Comparison of ENCODE assay signal across 37 cellular contexts in the genomic region with DNA sequence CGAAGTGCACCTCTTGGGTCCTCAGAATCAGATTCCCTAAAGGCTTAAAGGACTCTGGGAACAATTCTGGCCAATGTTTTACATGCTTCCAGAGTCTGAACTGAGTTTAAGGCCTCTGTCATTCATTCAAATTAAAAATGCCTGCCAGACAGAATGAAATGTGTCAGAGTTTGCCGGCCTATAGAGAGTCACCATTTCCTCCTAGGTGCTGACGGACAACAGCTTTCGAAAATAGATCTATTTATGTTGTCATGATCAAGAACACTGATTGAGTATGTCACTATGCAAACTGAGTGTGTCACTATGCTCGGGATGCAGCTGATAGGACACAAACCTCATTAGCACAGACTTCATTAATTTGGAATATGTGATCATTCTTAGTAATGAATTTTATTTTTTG.
DNase-seq lines count a peak whose midpoint lies in the region; ATAC-seq, FAIRE-seq and TF ChIP-seq lines count a peak whose summit lies in the region.
"Had no signal": no experiment of that assay in that cellular context is flagged by ENCODE, and none has a peak within 500 bp of the region (broad histone marks: within the 10 kb centered on the region; RNA-seq: fewer than 3 reads in every experiment).

No MANE protein-coding gene starts in this region.

- peaks cover 34% of the 10 kb centered on the region for H3K36me3 Mint-ChIP-seq in activated B cell treated with CpG ODN at 0.5 μM for 24 hours (ENCODE audit: low read depth)
- no peaks in the 10 kb centered on the region for H3K36me3 Mint-ChIP-seq in activated T-cell treated with anti-CD3 and anti-CD28 coated beads, Interleukin-2, amount 50 U/mL, for 4 hours (ENCODE audit: insufficient read depth)
- H3K36me3 Mint-ChIP-seq: CD14-positive monocyte; CD4-positive, alpha-beta memory T cell; CD4-positive, CD25-positive, alpha-beta regulatory T cell; CD8-positive, alpha-beta memory T cell; CD8-positive, alpha-beta T cell had no signal

- no peak overlapping the region for H3K4me3 Mint-ChIP-seq in activated B cell treated with CpG ODN at 0.5 μM for 24 hours
- no peak overlapping the region for H3K4me3 Mint-ChIP-seq in activated T-cell treated with anti-CD3 and anti-CD28 coated beads, Interleukin-2, amount 50 U/mL, for 4 hours
- H3K4me3 Mint-ChIP-seq: B cell; CD14-positive monocyte; CD4-positive, alpha-beta memory T cell; CD4-positive, alpha-beta T cell; CD4-positive, CD25-positive, alpha-beta regulatory T cell; CD8-positive, alpha-beta memory T cell; CD8-positive, alpha-beta T cell had no signal

- H3K27ac Mint-ChIP-seq in activated B cell treated with CpG ODN at 0.5 μM for 24 hours: peak overlapping the region; percentile 7
- H3K27ac Mint-ChIP-seq: B cell; CD14-positive monocyte; CD4-positive, alpha-beta memory T cell; CD4-positive, alpha-beta T cell; CD8-positive, alpha-beta memory T cell; CD8-positive, alpha-beta T cell had no signal

- peak overlapping the region; percentile 64 for H3K27ac ChIP-seq in neutrophil
- H3K27ac ChIP-seq: 22Rv1; A549; BLaER1; BLaER1 treated with 17β-estradiol and CSF1 and Interleukin-3, amounts not matched to agents 10 nM and 100 nM; C4-2B had no signal

- peaks cover 3% of the 10 kb centered on the region for H3K9me3 Mint-ChIP-seq in activated B cell treated with CpG ODN at 0.5 μM for 24 hours
- H3K9me3 Mint-ChIP-seq in activated T-cell treated with anti-CD3 and anti-CD28 coated beads, Interleukin-2, amount 50 U/mL, for 4 hours: no peaks in the 10 kb centered on the region
- H3K9me3 Mint-ChIP-seq: CD14-positive monocyte; CD4-positive, alpha-beta memory T cell; CD4-positive, alpha-beta T cell; CD4-positive, CD25-positive, alpha-beta regulatory T cell; CD8-positive, alpha-beta memory T cell; CD8-positive, alpha-beta T cell had no signal

- H3K4me1 Mint-ChIP-seq in activated B cell treated with CpG ODN at 0.5 μM for 24 hours: peaks cover 50% of the 10 kb centered on the region
- no peaks in the 10 kb centered on the region for H3K4me1 Mint-ChIP-seq in activated T-cell treated with anti-CD3 and anti-CD28 coated beads, Interleukin-2, amount 50 U/mL, for 4 hours (ENCODE audit: low read depth)
- H3K4me1 Mint-ChIP-seq: CD4-positive, alpha-beta memory T cell; CD4-positive, CD25-positive, alpha-beta regulatory T cell; CD8-positive, alpha-beta memory T cell had no signal

- intact Hi-C loops in activated B cell treated with CpG ODN at 0.5 μM for 24 hours (cut with micrococcal nuclease): loop anchor here (2.0 kb wide), 1 partner anchor 13 kb away; no protein-coding TSS in a partner anchor

- DNase-seq in GM19239 (ENCODE audit: insufficient read length, low spot score): no peak
- DNase-seq in activated B cell treated with CpG ODN at 0.5 μM for 24 hours: no peak
- peak; percentile 5 to 50 for DNase-seq in dermis microvascular lymphatic vessel endothelial cell (ENCODE audit: low read depth in 2 of 2)
- no peak for DNase-seq in activated T-cell treated with anti-CD3 and anti-CD28 coated beads, Interleukin-2, amount 50 U/mL, for 4 hours
- DNase-seq in mucosa of gallbladder (ENCODE audit: low spot score): no peak
- DNase-seq in activated naive CD4-positive, alpha-beta T cell (lab: John Stamatoyannopoulos, UW): no peak
- DNase-seq: 8988T; ACHN; AML-193; BE2C; C1 segment of cervical spinal cord; Caco-2; Calu3; CD4-positive, alpha-beta memory T cell; CD4-positive, alpha-beta T cell; CD4-positive, CD25-positive, alpha-beta regulatory T cell; CD8-positive, alpha-beta memory T cell; CD8-positive, alpha-beta T cell; COR-L47; DMS 273 treated with DMSO at 0.1 percent for 48 hours; DMS153; DMS53; DMS79; DMS79 treated with DMSO at 0.1 percent for 48 hours; DND-41; EL had no signal

- CTCF ChIA-PET in activated B cell treated with CpG ODN at 0.5 μM for 24 hours (lab: Charles Lee): no interaction called here

- H3K36me3 ChIP-seq in neutrophil: no peaks in the 10 kb centered on the region
- H3K36me3 ChIP-seq: BE2C; BLaER1; BLaER1 treated with 17β-estradiol and CSF1 and Interleukin-3, amounts not matched to agents 10 nM and 100 nM had no signal

- peak; percentile 28 for FAIRE-seq in GM19239 (lab: Jason Lieb, UNC)
- FAIRE-seq: A204.1, A549, D721Med had no signal

- H3K4me1 ChIP-seq in neutrophil (ENCODE audit: control insufficient read depth in 1 of 2, insufficient read depth in 1 of 2, low read depth in 1 of 2, low read length in 1 of 2): peaks cover 30 to 47% of the 10 kb centered on the region in 2 experiments
- H3K4me1 ChIP-seq: A549, BE2C, Caco-2 had no signal

- POLR2A ChIA-PET in activated B cell treated with CpG ODN at 0.5 μM for 24 hours (lab: Charles Lee): no interaction called here

- H3K27me3 ChIP-seq in neutrophil: no peaks in the 10 kb centered on the region
- H3K27me3 ChIP-seq: BE2C; BLaER1; BLaER1 treated with 17β-estradiol and CSF1 and Interleukin-3, amounts not matched to agents 10 nM and 100 nM had no signal

- H3K27me3 Mint-ChIP-seq in activated B cell treated with CpG ODN at 0.5 μM for 24 hours: no peaks in the 10 kb centered on the region
- no peaks in the 10 kb centered on the region for H3K27me3 Mint-ChIP-seq in activated T-cell treated with anti-CD3 and anti-CD28 coated beads, Interleukin-2, amount 50 U/mL, for 4 hours (ENCODE audit: low read depth)
- H3K27me3 Mint-ChIP-seq: B cell; CD4-positive, CD25-positive, alpha-beta regulatory T cell had no signal

- no peaks in the 10 kb centered on the region for H3K9me3 ChIP-seq in neutrophil
- H3K9me3 ChIP-seq: A549; BE2C; BLaER1; BLaER1 treated with 17β-estradiol and CSF1 and Interleukin-3, amounts not matched to agents 10 nM and 100 nM; Caco-2 had no signal

- TF ChIP-seq CTCF in activated B cell treated with CpG ODN at 0.5 μM for 24 hours (IDR thresholded peaks at IDR 0.05) (no peak), neutrophil (IDR thresholded peaks at IDR 0.05) (no peak)

- ATAC-seq in activated B cell treated with CpG ODN at 0.5 μM for 24 hours (ENCODE audit: low read depth) (no peak), GM18502 (IDR thresholded peaks at IDR 0.05; ENCODE audit: poor library complexity, unreplicated experiment) (no peak)
- ATAC-seq in activated T-cell treated with anti-CD3 and anti-CD28 coated beads, Interleukin-2, amount 50 U/mL, for 4 hours: no peak
- ATAC-seq: A549; CD8-positive, alpha-beta T cell had no signal

- no peak overlapping the region for H3K4me3 ChIP-seq in neutrophil (ENCODE audit: low read depth in 1 of 2, low read length in 1 of 2)
- H3K4me3 ChIP-seq: A549; BLaER1; BLaER1 treated with 17β-estradiol and CSF1 and Interleukin-3, amounts not matched to agents 10 nM and 100 nM had no signal

Comparison
In these comparisons a context has a peak if more than half of its experiments do, and no peak if none do; other contexts are left out.
1. DNase-seq: peak in dermis microvascular lymphatic vessel endothelial cell (2 of 2); none in GM19239 (single experiment), activated B cell treated with CpG ODN at 0.5 μM for 24 hours (single experiment), activated T-cell treated with anti-CD3 and anti-CD28 coated beads, Interleukin-2, amount 50 U/mL, for 4 hours (single experiment), mucosa of gallbladder (single experiment) and activated naive CD4-positive, alpha-beta T cell (0 of 4).